Comparison of ENCODE assay signal across 8 cellular contexts in the genomic region with DNA sequence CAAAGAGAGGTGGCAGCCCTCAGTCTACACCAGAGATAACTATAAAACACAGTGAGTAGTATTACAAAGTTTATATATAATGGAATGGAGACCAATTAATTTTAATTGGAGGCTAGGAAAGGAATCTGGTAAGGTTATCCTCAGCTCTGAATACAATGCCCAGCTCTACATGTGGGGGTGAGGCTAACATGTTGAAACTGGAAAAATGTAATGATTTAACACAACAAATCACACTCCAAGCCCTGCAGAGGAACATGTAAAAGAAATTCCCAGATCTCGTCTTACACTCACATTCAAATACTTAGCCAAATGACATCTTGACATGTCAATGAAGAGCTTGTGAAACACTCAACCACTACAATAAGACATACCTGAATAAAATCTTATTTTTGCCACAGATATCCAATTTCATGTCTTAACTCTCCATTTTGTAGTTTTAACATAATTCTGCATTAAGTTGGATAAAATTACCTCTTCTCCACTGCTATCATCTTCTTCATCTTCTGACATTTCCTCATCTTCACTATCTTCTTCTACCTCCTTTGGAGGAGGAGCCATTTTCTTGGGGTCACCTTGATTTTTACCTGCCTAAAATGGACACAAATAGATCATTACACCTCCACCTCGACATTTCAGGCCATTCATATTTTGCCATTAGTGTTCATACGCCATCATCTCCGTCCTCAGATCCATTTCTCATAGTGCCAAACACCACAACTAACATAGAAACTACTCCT. TPM values are rescaled to one million over a fixed set of nuclear protein-coding genes. Genes with fewer than 3 reads are reported as not detected.
A peak's percentile ranks its signal among the peaks of the same experiment; 100 is the strongest.
DNase-seq lines count a peak whose midpoint lies in the region; ATAC-seq and TF ChIP-seq lines count a peak whose summit lies in the region.

No MANE protein-coding gene starts in this region.

- H3K27me3 ChIP-seq in right atrium auricular region (no peaks in the 10 kb centered on the region), breast epithelium (no peaks in the 10 kb centered on the region)

- H3K27ac ChIP-seq in right atrium auricular region (peak overlapping the region; percentile 98 to 99), breast epithelium (peak overlapping the region; percentile 98)

- H3K4me1 Mint-ChIP-seq in mesothelial cell of epicardium, result peaks cover 34% of the 10 kb centered on the region

- peak overlapping the region; percentile 100 for H3K27ac Mint-ChIP-seq in mesothelial cell of epicardium

- no peak for TF ChIP-seq CTCF in right atrium auricular region (IDR thresholded peaks at IDR 0.05)
- no peak for TF ChIP-seq CTCF in breast epithelium (IDR thresholded peaks at IDR 0.05)
- no peak for TF ChIP-seq CTCF in mesothelial cell of epicardium (IDR thresholded peaks at IDR 0.05; ENCODE audit: unreplicated experiment)

- H3K4me1 ChIP-seq in right atrium auricular region (peaks cover 0 to 32% of the 10 kb centered on the region in 2 donors), breast epithelium (peaks cover 3 to 19% of the 10 kb centered on the region in 2 donors)

- H3K4me3 Mint-ChIP-seq in mesothelial cell of epicardium, result peak overlapping the region; percentile 96

- no peaks in the 10 kb centered on the region for H3K9me3 Mint-ChIP-seq in mesothelial cell of epicardium

- H3K4me3 ChIP-seq in right atrium auricular region, result peak overlapping the region; percentile 80 to 89
- peak overlapping the region; percentile 85 to 96 (median 88) for H3K4me3 ChIP-seq in breast epithelium

- H3K9me3 ChIP-seq in right atrium auricular region (no peaks in the 10 kb centered on the region), breast epithelium (no peaks in the 10 kb centered on the region)

- ATAC-seq in Right ventricle myocardium inferior, result no peak

- H3K36me3 ChIP-seq in right atrium auricular region (peaks cover 49% of the 10 kb centered on the region), breast epithelium (peaks cover 9% of the 10 kb centered on the region)

- peaks cover 38% of the 10 kb centered on the region for H3K36me3 Mint-ChIP-seq in mesothelial cell of epicardium

- intact Hi-C loops in Right ventricle myocardium inferior (cut with DNase I), result loop anchor here (10.0 kb wide), 1 partner anchor 242 kb away; a partner anchor contains a TSS
- intact Hi-C loops in breast epithelium (cut with DNase I; ENCODE audit: low total_unique reads), result no loop called here

- H3K27me3 Mint-ChIP-seq in mesothelial cell of epicardium (ENCODE audit: low read depth), result no peaks in the 10 kb centered on the region

- TF ChIP-seq POLR2A in breast epithelium (IDR thresholded peaks at IDR 0.05), result no peak

- DNase-seq in right atrium auricular region (ENCODE audit: low spot score) (no peak), Right ventricle myocardium inferior (ENCODE audit: missing footprints) (no peak), breast epithelium (ENCODE audit: low spot score in 2 of 2) (no peak), mesothelial cell of epicardium (ENCODE audit: low spot score in 2 of 2, unreplicated experiment in 2 of 2) (no peak), UCSD-AML1 (lab: John Stamatoyannopoulos, UW; ENCODE audit: unreplicated experiment) (no peak), OCI-M2 (lab: John Stamatoyannopoulos, UW; ENCODE audit: unreplicated experiment) (no peak), amygdala (lab: John Stamatoyannopoulos, UW) (no peak)
- DNase-seq in effector CD8-positive, alpha-beta T cell (lab: John Stamatoyannopoulos, UW), result no peak

RNA-seq across cellular contexts. Expression of a gene that starts 1.4 kb away (rescaled TPM):
- total RNA-seq in right atrium auricular region (10 to 100 TPM; 73.5 to 85.8 TPM), Right ventricle myocardium inferior (218 TPM), breast epithelium (100 to 1,000 TPM; 179 to 234 (median 189) TPM), mesothelial cell of epicardium (631 to 645 TPM (median 634 TPM) in 3 replicates)
